Comparison of ENCODE assay signal across 11 cellular contexts in the genomic region with DNA sequence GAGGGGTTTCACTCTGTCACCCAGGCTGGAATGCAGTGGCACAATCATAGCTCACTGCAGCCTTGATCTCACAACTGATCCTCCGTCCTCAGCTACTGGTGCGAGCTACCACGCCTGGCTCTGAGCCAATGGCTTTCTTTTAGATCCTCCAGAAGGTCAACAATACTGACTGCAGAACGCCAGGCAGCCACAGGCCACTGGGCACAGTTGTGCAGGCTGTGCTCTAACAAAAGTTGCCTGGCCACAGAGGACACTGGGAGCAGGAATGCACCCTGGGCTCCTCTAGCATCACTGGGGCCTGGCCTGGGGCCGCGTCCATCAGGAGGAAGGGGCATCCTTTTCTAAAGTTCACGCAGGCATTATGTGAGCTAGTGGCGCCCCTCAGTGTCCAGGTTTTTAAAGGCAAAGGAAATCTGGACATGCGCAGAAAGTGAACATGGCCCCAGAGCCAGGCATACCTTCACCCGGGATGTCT. TPM values are rescaled to one million over a fixed set of nuclear protein-coding genes. Genes with fewer than 3 reads are reported as not detected.
DNase-seq lines count a peak whose midpoint lies in the region; ATAC-seq and TF ChIP-seq lines count a peak whose summit lies in the region.
"Had no signal": no experiment of that assay in that cellular context is flagged by ENCODE, and none has a peak within 500 bp of the region (broad histone marks: within the 10 kb centered on the region; RNA-seq: fewer than 3 reads in every experiment).

No MANE protein-coding gene starts in this region.

- H3K27ac ChIP-seq in PC-3 (ENCODE audit: low read length) = no peak overlapping the region
- no peak overlapping the region for H3K27ac ChIP-seq in stomach
- no peak overlapping the region for H3K27ac ChIP-seq in suprapubic skin

- H3K36me3 ChIP-seq in PC-3 (ENCODE audit: low read depth, low read length) (no peaks in the 10 kb centered on the region), stomach (no peaks in the 10 kb centered on the region), suprapubic skin (no peaks in the 10 kb centered on the region)

- H3F3A ChIP-seq in PC-3 (ENCODE audit: low read length, unreplicated experiment) = peaks cover 8% of the 10 kb centered on the region

- H3K9me3 ChIP-seq in PC-3 (ENCODE audit: low read length) = no peaks in the 10 kb centered on the region
- peaks cover 0 to 18% (median 3%) of the 10 kb centered on the region in 4 donors for H3K9me3 ChIP-seq in stomach
- H3K9me3 ChIP-seq in suprapubic skin = no peaks in the 10 kb centered on the region

- H3K9ac ChIP-seq in PC-3 (ENCODE audit: low read length) = no peak overlapping the region

- no TSS peak for BruUV-seq in PC-3 (replicated peaks; lab: Mats Ljungman, UMichigan)

- no peaks in the 10 kb centered on the region for H3K9me3 Mint-ChIP-seq in activated naive CD4-positive, alpha-beta T cell treated with anti-CD3 and anti-CD28 coated beads for 36 hours

- TF ChIP-seq CTCF in PC-3 (conservative IDR thresholded peaks at IDR 0.05; ENCODE audit: low read depth, low read length) (peak; percentile 59), fibroblast of pulmonary artery (IDR thresholded peaks at IDR 0.05; ENCODE audit: low read length, missing control alignments) (peak; percentile 36), stomach (IDR thresholded peaks at IDR 0.05) (peak in 3 of 7 experiments; percentile 16 to 49 (median 41)), suprapubic skin (IDR thresholded peaks at IDR 0.05) (no peak)

- no peak overlapping the region for H3K4me3 ChIP-seq in PC-3 (ENCODE audit: low read length)
- H3K4me3 ChIP-seq in fibroblast of pulmonary artery (replicated peaks; ENCODE audit: low read depth, low read length) = no peak overlapping the region
- no peak overlapping the region for H3K4me3 ChIP-seq in stomach
- H3K4me3 ChIP-seq in suprapubic skin = no peak overlapping the region
- H3K4me3 ChIP-seq: skin epidermis had no signal

- intact Hi-C loops in activated naive CD4-positive, alpha-beta T cell treated with anti-CD3 and anti-CD28 coated beads for 36 hours (cut with micrococcal nuclease) = loop anchor here (5.0 kb wide), 1 partner anchor 412 kb away; no protein-coding TSS in a partner anchor
- intact Hi-C loops in PC-3 (cut with micrococcal nuclease) = loop anchor here (1.0 kb wide), 1 partner anchor 411 kb away; no protein-coding TSS in a partner anchor
- intact Hi-C loops in stomach (cut with DNase I; ENCODE audit: low total_unique reads) = no loop called here

- TF ChIP-seq EP300 in stomach (IDR thresholded peaks at IDR 0.05) = no peak
- TF ChIP-seq EP300 in suprapubic skin (IDR thresholded peaks at IDR 0.05) = no peak

- H3K27ac Mint-ChIP-seq in activated naive CD4-positive, alpha-beta T cell treated with anti-CD3 and anti-CD28 coated beads for 36 hours = no peak overlapping the region

- H2AFZ ChIP-seq in PC-3 (ENCODE audit: low read length) = no peak overlapping the region

- H3K4me3 Mint-ChIP-seq in activated naive CD4-positive, alpha-beta T cell treated with anti-CD3 and anti-CD28 coated beads for 36 hours = no peak overlapping the region

- no peaks in the 10 kb centered on the region for H3K27me3 ChIP-seq in PC-3 (ENCODE audit: low read length)
- no peaks in the 10 kb centered on the region for H3K27me3 ChIP-seq in stomach
- H3K27me3 ChIP-seq in suprapubic skin = no peaks in the 10 kb centered on the region

- POLR2A ChIA-PET in PC-3 (lab: Charles Lee; ENCODE audit: unreplicated experiment) = no interaction called here

- peak; percentile 30 for DNase-seq in activated naive CD4-positive, alpha-beta T cell treated with anti-CD3 and anti-CD28 coated beads for 36 hours
- DNase-seq in activated naive CD4-positive, alpha-beta T cell treated with anti-CD3 and anti-CD28 coated beads, Interleukin-2, amount 50 U/mL, for 16 hours = no peak
- DNase-seq in PC-3 (peak; percentile 48), fibroblast of pulmonary artery (ENCODE audit: low read depth) (peak; percentile 51), stomach (peak; percentile 47), suprapubic skin (ENCODE audit: low spot score in 2 of 2) (no peak), NCI-H128 (lab: John Stamatoyannopoulos, UW; ENCODE audit: unreplicated experiment) (no peak)
- DNase-seq in activated naive CD4-positive, alpha-beta T cell (lab: John Stamatoyannopoulos, UW) = no peak
- DNase-seq: cortex of kidney, NCI-H2029 had no signal

- H3K4me2 ChIP-seq in PC-3 (ENCODE audit: low read length) = no peak overlapping the region

- CTCF ChIA-PET in activated naive CD4-positive, alpha-beta T cell treated with anti-CD3 and anti-CD28 coated beads for 36 hours (lab: Charles Lee) = interaction anchor here (0.6 to 1.4 kb wide), 4 partner anchors 28 to 813 kb away, joined by 3 to 7 read pairs (median 3); no protein-coding TSS in a partner anchor
- CTCF ChIA-PET in PC-3 (lab: Charles Lee) = interaction anchor here (0.6 to 1.4 kb wide), 3 partner anchors 11 to 411 kb away, joined by 3 to 4 read pairs (median 4); no protein-coding TSS in a partner anchor

- H3K4me1 Mint-ChIP-seq in activated naive CD4-positive, alpha-beta T cell treated with anti-CD3 and anti-CD28 coated beads for 36 hours (ENCODE audit: low read depth) = no peaks in the 10 kb centered on the region

- 11 to 43% (median 27%) methylated on average over 9 to 10 of the region's 10 CpGs for whole genome bisulfite sequencing in stomach, 5 donors
- 51% methylated on average over 9 of the region's 10 CpGs for WGBS in suprapubic skin

- no peaks in the 10 kb centered on the region for H3K79me2 ChIP-seq in PC-3 (ENCODE audit: low read length)

- no peaks in the 10 kb centered on the region for H3K9me2 ChIP-seq in PC-3 (replicated peaks; ENCODE audit: low read length)

- ATAC-seq in PC-3 = no peak

- no peaks in the 10 kb centered on the region for H3K36me3 Mint-ChIP-seq in activated naive CD4-positive, alpha-beta T cell treated with anti-CD3 and anti-CD28 coated beads for 36 hours (ENCODE audit: low read depth)

- H3K4me1 ChIP-seq in PC-3 (ENCODE audit: insufficient read depth, low read length) (peaks cover 49% of the 10 kb centered on the region), stomach (no peaks in the 10 kb centered on the region), suprapubic skin (no peaks in the 10 kb centered on the region)

- TF ChIP-seq POLR2A in stomach (IDR thresholded peaks at IDR 0.05) = no peak
- TF ChIP-seq POLR2A in suprapubic skin (IDR thresholded peaks at IDR 0.05) = no peak

- H3K27me3 Mint-ChIP-seq in activated naive CD4-positive, alpha-beta T cell treated with anti-CD3 and anti-CD28 coated beads for 36 hours (ENCODE audit: low read depth) = no peaks in the 10 kb centered on the region

- no peaks in the 10 kb centered on the region for H4K20me1 ChIP-seq in PC-3 (ENCODE audit: low read length)

RNA-seq across cellular contexts. Expression of a gene that starts 14.9 kb away (rescaled TPM):
- total RNA-seq in activated naive CD4-positive, alpha-beta T cell treated with anti-CD3 and anti-CD28 coated beads for 36 hours = 1 to 10 TPM; 5.2 to 5.6 TPM
- 38.9 and 48.3 TPM in 2 replicates for total RNA-seq in PC-3 (2014; rRNA removed)
- total RNA-seq in stomach = 10 to 100 TPM in 3 of 5 donors, 1 to 10 TPM in 2; 1.8 to 27.4 (median 16.2) TPM
- 10 to 100 TPM in 1 of 3 donors, 1 to 10 TPM in 2; 4.7 to 11.9 (median 6.7) TPM for polyA plus RNA-seq in stomach
- total RNA-seq in suprapubic skin = 10 to 100 TPM; 16.7 to 34.5 (median 25.8) TPM

RNA-seq across cellular contexts. Expression of a gene that starts 17.9 kb away (rescaled TPM):
- 10 to 100 TPM; 66.2 to 66.8 TPM for total RNA-seq in activated naive CD4-positive, alpha-beta T cell treated with anti-CD3 and anti-CD28 coated beads for 36 hours
- total RNA-seq in PC-3 (2014; rRNA removed) (175 and 189 TPM in 2 replicates), stomach (10 to 100 TPM; 19.6 to 92.8 (median 55.3) TPM), suprapubic skin (10 to 100 TPM; 27.8 to 54.3 (median 47.9) TPM)
- polyA plus RNA-seq in stomach = 10 to 100 TPM; 33.9 to 40.3 (median 37.7) TPM

RNA-seq across cellular contexts. Expression of a gene that starts 23.9 kb away (rescaled TPM):
- 10 to 100 TPM; 45.0 to 45.8 TPM for total RNA-seq in activated naive CD4-positive, alpha-beta T cell treated with anti-CD3 and anti-CD28 coated beads for 36 hours
- total RNA-seq in PC-3 (2014; rRNA removed) = 1.6 and 2.4 TPM in 2 replicates
- total RNA-seq in stomach = 10 to 100 TPM in 2 of 5 donors, 1 to 10 TPM in 3; 4.1 to 32.9 (median 6.7) TPM
- polyA plus RNA-seq in stomach = 10 to 100 TPM; 19.9 to 45.8 (median 21.1) TPM
- total RNA-seq in suprapubic skin = 10 to 100 TPM; 24.2 to 63.0 (median 46.2) TPM

RNA-seq across cellular contexts. Expression of a gene that starts 27.7 kb away (rescaled TPM):
- 100 to 1,000 TPM; 118 to 123 TPM for total RNA-seq in activated naive CD4-positive, alpha-beta T cell treated with anti-CD3 and anti-CD28 coated beads for 36 hours
- 307 and 324 TPM in 2 replicates for total RNA-seq in PC-3 (2014; rRNA removed)
- 100 to 1,000 TPM in 1 of 5 donors, 10 to 100 TPM in 3, 1 to 10 TPM in 1; 5.8 to 208 (median 46.4) TPM for total RNA-seq in stomach
- polyA plus RNA-seq in stomach = 100 to 1,000 TPM in 1 of 3 donors, 10 to 100 TPM in 2; 28.9 to 112 (median 74.8) TPM
- 10 to 100 TPM; 43.4 to 82.7 (median 71.9) TPM for total RNA-seq in suprapubic skin

RNA-seq across cellular contexts. Expression of a gene that starts 45.6 kb away (rescaled TPM):
- total RNA-seq in activated naive CD4-positive, alpha-beta T cell treated with anti-CD3 and anti-CD28 coated beads for 36 hours = 10 to 100 TPM; 10.6 to 11.1 TPM
- total RNA-seq in PC-3 (2014; rRNA removed) = 11.3 and 24.2 TPM in 2 replicates
- total RNA-seq in stomach = 10 to 100 TPM in 2 of 5 donors, 1 to 10 TPM in 2, not detected in 1; 4.6 to 13.6 (median 9.0) TPM
- 1 to 10 TPM; 5.2 to 6.5 (median 5.9) TPM for polyA plus RNA-seq in stomach
- total RNA-seq in suprapubic skin = 10 to 100 TPM; 12.9 to 21.2 (median 17.3) TPM

Comparison
In these comparisons a context has a peak if more than half of its experiments do, and no peak if none do; other contexts are left out.
1. DNase-seq: peak in activated naive CD4-positive, alpha-beta T cell treated with anti-CD3 and anti-CD28 coated beads for 36 hours (single experiment), PC-3 (single experiment), fibroblast of pulmonary artery (single experiment) and stomach (single experiment); none in activated naive CD4-positive, alpha-beta T cell treated with anti-CD3 and anti-CD28 coated beads, Interleukin-2, amount 50 U/mL, for 16 hours (single experiment), suprapubic skin (0 of 2), NCI-H128 (single experiment) and activated naive CD4-positive, alpha-beta T cell (0 of 4).
2. CTCF ChIP-seq: peak in PC-3 (single experiment) and fibroblast of pulmonary artery (single experiment); none in suprapubic skin (0 of 2).